Comparison of ENCODE assay signal across 8 cellular contexts in the genomic region with DNA sequence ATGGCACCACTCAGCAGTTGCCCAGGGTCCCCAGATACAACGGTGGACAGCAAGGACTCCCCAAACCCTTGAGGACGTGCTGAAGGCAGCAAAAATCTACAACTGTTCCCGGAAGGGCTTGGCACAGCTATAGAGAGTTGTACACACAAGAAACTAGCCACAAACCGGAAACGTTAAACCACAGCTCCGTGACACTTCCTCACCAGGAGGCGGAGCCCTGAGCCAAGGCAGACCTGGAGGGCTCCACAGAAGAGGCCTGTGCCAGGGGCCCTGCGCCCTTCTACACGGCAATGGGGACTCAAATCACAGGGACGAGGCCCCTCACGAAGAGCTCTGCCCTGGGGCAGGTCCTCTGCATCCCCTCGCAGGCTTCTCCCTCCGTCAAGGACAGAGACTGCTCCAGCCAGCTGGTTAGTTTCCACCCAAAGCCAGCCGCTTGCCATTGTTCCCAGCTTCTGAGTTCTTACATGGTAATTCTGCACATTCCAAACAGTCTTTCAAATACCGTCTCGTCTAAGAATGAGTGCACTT.
DNase-seq lines count a peak whose midpoint lies in the region; ATAC-seq, FAIRE-seq and TF ChIP-seq lines count a peak whose summit lies in the region.

No MANE protein-coding gene starts in this region.

- H3K4me2 ChIP-seq in A549: peak overlapping the region; percentile 67

- no peak for FAIRE-seq in A549 (lab: Jason Lieb, UNC)

- no peaks in the 10 kb centered on the region for H3K9me3 ChIP-seq in A549

- DNase-seq in A549 (ENCODE audit: low read depth in 1 of 2, low spot score in 1 of 2) (no peak), GM19240 (ENCODE audit: insufficient read length, low spot score) (peak; percentile 96), T-helper 1 cell (peak; percentile 77 to 96 (median 90)), immature natural killer cell (peak; percentile 92 to 94 (median 93)), NCI-H1092 (lab: John Stamatoyannopoulos, UW) (no peak)
- DNase-seq in activated naive CD8-positive, alpha-beta T cell treated with anti-CD3 and anti-CD28 coated beads, Interleukin-2, amount 50 U/mL, for 24 hours: peak; percentile 88
- peak; percentile 77 to 86 for DNase-seq in stimulated activated CD4-positive, alpha-beta T cell treated with anti-CD3 and anti-CD28 coated beads, Interleukin-2, amount 100 ng/mL, for 48 hours

- H3K27me3 Mint-ChIP-seq in activated naive CD8-positive, alpha-beta T cell treated with anti-CD3 and anti-CD28 coated beads, Interleukin-2, amount 50 U/mL, for 24 hours: peaks cover 14% of the 10 kb centered on the region
- H3K27me3 Mint-ChIP-seq in immature natural killer cell (ENCODE audit: low read depth in 3 of 3): peaks cover 7 to 20% (median 17%) of the 10 kb centered on the region in 3 donors

- TF ChIP-seq EP300 in A549 (IDR thresholded peaks at IDR 0.05): no peak

- peak overlapping the region; percentile 61 to 90 for H3K27ac ChIP-seq in A549

- no peak for TF ChIP-seq RAD21 in A549 (conservative IDR thresholded peaks at IDR 0.05 in 1 of 2, IDR thresholded peaks at IDR 0.05 in 1 of 2)

- TF ChIP-seq POLR2A in A549 (IDR thresholded peaks at IDR 0.05; ENCODE audit: low read length): no peak

- CTCF ChIA-PET in A549 (lab: Yijun Ruan, JAX): no interaction called here

- no peak overlapping the region for H3K4me3 ChIP-seq in A549

- no peak for TF ChIP-seq CTCF in A549 (IDR thresholded peaks at IDR 0.05)

- H3K27ac Mint-ChIP-seq in activated naive CD8-positive, alpha-beta T cell treated with anti-CD3 and anti-CD28 coated beads, Interleukin-2, amount 50 U/mL, for 24 hours: peak overlapping the region; percentile 83
- peak overlapping the region; percentile 95 to 100 (median 99) for H3K27ac Mint-ChIP-seq in immature natural killer cell

- ATAC-seq in A549 (peak in 1 of 2 experiments; percentile 25; a peak in 2 of 6 replicates), HG03378 (IDR thresholded peaks at IDR 0.05; ENCODE audit: unreplicated experiment) (peak; percentile 85)
- ATAC-seq in activated naive CD8-positive, alpha-beta T cell treated with anti-CD3 and anti-CD28 coated beads, Interleukin-2, amount 50 U/mL, for 24 hours: peak; percentile 90

- peaks cover 69% of the 10 kb centered on the region for H3K4me1 ChIP-seq in A549

- peak overlapping the region; percentile 69 for H3K4me3 Mint-ChIP-seq in activated naive CD8-positive, alpha-beta T cell treated with anti-CD3 and anti-CD28 coated beads, Interleukin-2, amount 50 U/mL, for 24 hours
- H3K4me3 Mint-ChIP-seq in immature natural killer cell: peak overlapping the region; percentile 92 to 98 (median 98)

- H3K36me3 Mint-ChIP-seq in activated naive CD8-positive, alpha-beta T cell treated with anti-CD3 and anti-CD28 coated beads, Interleukin-2, amount 50 U/mL, for 24 hours (ENCODE audit: low read depth): peaks cover 4% of the 10 kb centered on the region
- H3K36me3 Mint-ChIP-seq in immature natural killer cell: peaks cover 0 to 14% (median 0%) of the 10 kb centered on the region in 3 donors

- WGBS in A549 (ENCODE audit: missing lambda C conversion rate): 77% methylated on average over 15 of the region's 16 CpGs

- peaks cover 75% of the 10 kb centered on the region for H3K4me1 Mint-ChIP-seq in activated naive CD8-positive, alpha-beta T cell treated with anti-CD3 and anti-CD28 coated beads, Interleukin-2, amount 50 U/mL, for 24 hours
- peaks cover 80 to 84% of the 10 kb centered on the region in 2 donors for H3K4me1 Mint-ChIP-seq in immature natural killer cell

- no peaks in the 10 kb centered on the region for H3K9me3 Mint-ChIP-seq in activated naive CD8-positive, alpha-beta T cell treated with anti-CD3 and anti-CD28 coated beads, Interleukin-2, amount 50 U/mL, for 24 hours
- no peaks in the 10 kb centered on the region for H3K9me3 Mint-ChIP-seq in immature natural killer cell

- POLR2A ChIA-PET in A549 (lab: Yijun Ruan, JAX): no interaction called here

TF ChIP-seq in A549, 52 proteins besides CTCF, POLR2A, EP300 and RAD21:
- TF ChIP-seq FOXS1 (CRISPR knock-in tag; IDR thresholded peaks at IDR 0.05) (no peak), CHD2 (IDR thresholded peaks at IDR 0.05; ENCODE audit: low read length, partially characterized antibody) (no peak), CBX2 (IDR thresholded peaks at IDR 0.05; ENCODE audit: borderline replicate concordance, low read depth) (no peak), GATA3 (IDR thresholded peaks at IDR 0.05; ENCODE audit: borderline replicate concordance) (no peak), SREBF2 (IDR thresholded peaks at IDR 0.05) (no peak), BHLHE40 (IDR thresholded peaks at IDR 0.05; ENCODE audit: low read depth, low read length) (no peak), MAFK (IDR thresholded peaks at IDR 0.05; ENCODE audit: partially characterized antibody) (no peak), NPAS2 (CRISPR knock-in tag; IDR thresholded peaks at IDR 0.05; ENCODE audit: borderline replicate concordance) (no peak), CEBPB (IDR thresholded peaks at IDR 0.05) (no peak), ESRRA (IDR thresholded peaks at IDR 0.05; ENCODE audit: borderline replicate concordance, low read length) (no peak), RCOR1 (IDR thresholded peaks at IDR 0.05; ENCODE audit: low read depth, low read length) (no peak), ZFP36 (IDR thresholded peaks at IDR 0.05; ENCODE audit: borderline replicate concordance, partially characterized antibody) (no peak), MYC (IDR thresholded peaks at IDR 0.05; ENCODE audit: borderline replicate concordance, low read length) (no peak), CBX8 (IDR thresholded peaks at IDR 0.05) (no peak), ZSCAN20 (CRISPR knock-in tag; IDR thresholded peaks at IDR 0.05) (no peak), POLR2AphosphoS2 (conservative IDR thresholded peaks at IDR 0.05; ENCODE audit: low read length) (no peak), MAZ (IDR thresholded peaks at IDR 0.05; ENCODE audit: borderline replicate concordance, low read depth, low read length) (no peak)
- TF ChIP-seq, protein P1, sequence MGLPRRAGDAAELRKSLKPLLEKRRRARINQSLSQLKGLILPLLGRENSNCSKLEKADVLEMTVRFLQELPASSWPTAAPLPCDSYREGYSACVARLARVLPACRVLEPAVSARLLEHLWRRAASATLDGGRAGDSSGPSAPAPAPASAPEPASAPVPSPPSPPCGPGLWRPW (IDR thresholded peaks at IDR 0.05): no peak
- TF ChIP-seq, protein P2, sequence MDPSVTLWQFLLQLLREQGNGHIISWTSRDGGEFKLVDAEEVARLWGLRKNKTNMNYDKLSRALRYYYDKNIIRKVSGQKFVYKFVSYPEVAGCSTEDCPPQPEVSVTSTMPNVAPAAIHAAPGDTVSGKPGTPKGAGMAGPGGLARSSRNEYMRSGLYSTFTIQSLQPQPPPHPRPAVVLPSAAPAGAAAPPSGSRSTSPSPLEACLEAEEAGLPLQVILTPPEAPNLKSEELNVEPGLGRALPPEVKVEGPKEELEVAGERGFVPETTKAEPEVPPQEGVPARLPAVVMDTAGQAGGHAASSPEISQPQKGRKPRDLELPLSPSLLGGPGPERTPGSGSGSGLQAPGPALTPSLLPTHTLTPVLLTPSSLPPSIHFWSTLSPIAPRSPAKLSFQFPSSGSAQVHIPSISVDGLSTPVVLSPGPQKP (IDR thresholded peaks at IDR 0.05; ENCODE audit: low read depth, low read length): no peak

Comparison
In these comparisons a context has a peak if more than half of its experiments do, and no peak if none do; other contexts are left out.
1. DNase-seq: peak in GM19240 (single experiment), T-helper 1 cell (5 of 5), activated naive CD8-positive, alpha-beta T cell treated with anti-CD3 and anti-CD28 coated beads, Interleukin-2, amount 50 U/mL, for 24 hours (single experiment), immature natural killer cell (3 of 3) and stimulated activated CD4-positive, alpha-beta T cell treated with anti-CD3 and anti-CD28 coated beads, Interleukin-2, amount 100 ng/mL, for 48 hours (2 of 2); none in A549 (0 of 2) and NCI-H1092 (single experiment).